In the genomic region with DNA sequence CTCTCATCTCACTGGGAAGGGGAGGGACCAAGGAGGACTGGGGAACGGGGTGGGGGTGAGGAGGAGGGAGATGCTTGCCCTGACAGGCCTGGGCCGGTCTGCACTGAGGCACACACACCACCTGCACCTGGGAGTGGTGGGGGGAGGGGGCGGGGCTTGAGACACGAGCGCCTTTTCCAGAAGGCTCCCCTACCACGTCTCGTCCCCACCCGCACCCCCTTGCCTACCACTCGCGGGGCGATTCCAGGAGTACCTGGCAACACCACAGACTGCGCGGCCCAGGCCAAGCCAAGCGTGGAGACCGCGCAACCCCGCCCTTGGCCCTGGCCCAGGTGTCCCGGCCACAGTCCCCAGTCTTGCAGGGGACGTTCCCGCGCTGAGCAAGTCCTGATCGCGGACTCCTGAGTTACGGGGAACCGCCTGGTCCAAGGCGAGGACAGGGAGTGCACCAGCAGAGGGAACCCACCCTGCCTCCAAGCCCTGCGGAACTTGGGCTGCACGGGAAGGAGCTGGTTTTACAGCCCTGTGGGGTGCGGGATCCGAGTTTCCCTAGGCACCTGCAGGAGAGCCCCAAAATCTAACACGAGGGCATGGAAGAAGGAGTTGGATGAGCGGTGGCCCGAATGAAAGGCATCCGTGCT, we compare ENCODE assay signal across 17 cellular contexts.
A peak's percentile ranks its signal among the peaks of the same experiment; 100 is the strongest.
DNase-seq lines count a peak whose midpoint lies in the region; ATAC-seq and TF ChIP-seq lines count a peak whose summit lies in the region.
"Had no signal": no experiment of that assay in that cellular context is flagged by ENCODE, and none has a peak within 500 bp of the region (broad histone marks: within the 10 kb centered on the region; RNA-seq: fewer than 3 reads in every experiment).

No MANE protein-coding gene starts in this region.

- peaks cover 43% of the 10 kb centered on the region for H3K27me3 Mint-ChIP-seq in stimulated activated memory B cell treated with anti-CD40 and anti-IgM and Interleukin-4, amounts not matched to agents 10 μg/mL and 1 μg/mL and 100 μg/mL, for 72 hours

- H3K4me3 Mint-ChIP-seq in stimulated activated memory B cell treated with anti-CD40 and anti-IgM and Interleukin-4, amounts not matched to agents 10 μg/mL and 1 μg/mL and 100 μg/mL, for 72 hours, result no peak overlapping the region
- H3K4me3 Mint-ChIP-seq: naive thymus-derived CD4-positive, alpha-beta T cell had no signal

- peaks cover 2% of the 10 kb centered on the region; the same call in 1 of the 2 replicates for H3K9me3 ChIP-seq in HUES48 (ENCODE audit: control insufficient read depth, insufficient read depth, low read length)
- H3K9me3 ChIP-seq in body of pancreas, result no peaks in the 10 kb centered on the region
- no peaks in the 10 kb centered on the region for H3K9me3 ChIP-seq in iPS-15b (ENCODE audit: control insufficient read depth, insufficient read depth, low read length)
- no peaks in the 10 kb centered on the region for H3K9me3 ChIP-seq in stomach
- H3K9me3 ChIP-seq: transverse colon had no signal

- TF ChIP-seq POLR2A in body of pancreas (IDR thresholded peaks at IDR 0.05), result no peak
- TF ChIP-seq POLR2A in stomach (IDR thresholded peaks at IDR 0.05), result no peak

- H3K4me1 Mint-ChIP-seq in stimulated activated memory B cell treated with anti-CD40 and anti-IgM and Interleukin-4, amounts not matched to agents 10 μg/mL and 1 μg/mL and 100 μg/mL, for 72 hours, result peaks cover 6% of the 10 kb centered on the region

- peak; percentile 24 for ATAC-seq in body of pancreas
- ATAC-seq in stimulated activated memory B cell treated with anti-CD40 and anti-IgM and Interleukin-4, amounts not matched to agents 10 μg/mL and 1 μg/mL and 100 μg/mL, for 72 hours, result peak; percentile 8
- ATAC-seq in GM18517 (IDR thresholded peaks at IDR 0.05; ENCODE audit: unreplicated experiment), result no peak
- ATAC-seq in GM21447 (IDR thresholded peaks at IDR 0.05; ENCODE audit: unreplicated experiment), result no peak
- ATAC-seq: left colon; naive thymus-derived CD4-positive, alpha-beta T cell had no signal

- 4 to 5% methylated on average over 7 to 34 of the region's 34 CpGs for WGBS in body of pancreas, 2 donors
- WGBS in stomach, 5 donors, result 3 to 8% (median 5%) methylated on average over 8 to 34 of the region's 34 CpGs

- no peak overlapping the region for H3K27ac Mint-ChIP-seq in stimulated activated memory B cell treated with anti-CD40 and anti-IgM and Interleukin-4, amounts not matched to agents 10 μg/mL and 1 μg/mL and 100 μg/mL, for 72 hours
- H3K27ac Mint-ChIP-seq: activated T-helper 2 cell treated with anti-CD3 and anti-CD28 coated beads, Interferon-gamma antibody, Interleukin-2, Interleukin-4, amounts not matched to agents 10 μg/mL and 5 μg/mL and 100 μg/mL, durations not matched to agents 14 hours and 24 hours and 36 hours had no signal

- no peak for TF ChIP-seq CTCF in body of pancreas (IDR thresholded peaks at IDR 0.05)
- TF ChIP-seq CTCF in stomach (IDR thresholded peaks at IDR 0.05), result no peak

- H3K27ac ChIP-seq in HUES48 (ENCODE audit: low read depth, low read length) (no peak overlapping the region), body of pancreas (no peak overlapping the region), stomach (no peak overlapping the region)
- H3K27ac ChIP-seq: transverse colon had no signal

- peaks cover 23% of the 10 kb centered on the region for H3K27me3 ChIP-seq in HUES48 (ENCODE audit: control insufficient read depth, insufficient read depth, low read length)
- no peaks in the 10 kb centered on the region for H3K27me3 ChIP-seq in body of pancreas
- H3K27me3 ChIP-seq in iPS-15b (ENCODE audit: control insufficient read depth, insufficient read depth, low read length), result peaks cover 31% of the 10 kb centered on the region
- H3K27me3 ChIP-seq in stomach, result peaks cover 0 to 83% (median 26%) of the 10 kb centered on the region in 3 donors

- peak in 2 of 4 donors; percentile 9 to 17 for DNase-seq in body of pancreas
- no peak for DNase-seq in stomach
- DNase-seq in NCI-H226, result no peak
- DNase-seq: activated CD4-positive, alpha-beta T cell treated with anti-CD3 and anti-CD28 coated beads, Interleukin-2, amount 50 U/mL, for 4 hours; effector CD8-positive, alpha-beta T cell; glutamatergic neuron; left colon; naive thymus-derived CD4-positive, alpha-beta T cell; NCI-H2029; stimulated activated CD4-positive, alpha-beta T cell treated with anti-CD3 and anti-CD28 coated beads, Interleukin-2, amount 100 ng/mL, for 48 hours; transverse colon had no signal

- no peak overlapping the region for H3K9ac ChIP-seq in HUES48 (ENCODE audit: low read depth, low read length)
- H3K9ac ChIP-seq in iPS-15b (ENCODE audit: low read depth, low read length), result no peak overlapping the region

- no peaks in the 10 kb centered on the region for H3K36me3 Mint-ChIP-seq in stimulated activated memory B cell treated with anti-CD40 and anti-IgM and Interleukin-4, amounts not matched to agents 10 μg/mL and 1 μg/mL and 100 μg/mL, for 72 hours

- no peaks in the 10 kb centered on the region for H3K9me3 Mint-ChIP-seq in stimulated activated memory B cell treated with anti-CD40 and anti-IgM and Interleukin-4, amounts not matched to agents 10 μg/mL and 1 μg/mL and 100 μg/mL, for 72 hours
- H3K9me3 Mint-ChIP-seq: activated T-helper 2 cell treated with anti-CD3 and anti-CD28 coated beads, Interferon-gamma antibody, Interleukin-2, Interleukin-4, amounts not matched to agents 10 μg/mL and 5 μg/mL and 100 μg/mL, durations not matched to agents 14 hours and 24 hours and 36 hours had no signal

- H3K4me1 ChIP-seq in HUES48 (ENCODE audit: control insufficient read depth, insufficient read depth, low read length), result no peaks in the 10 kb centered on the region
- peaks cover 8% of the 10 kb centered on the region for H3K4me1 ChIP-seq in body of pancreas
- H3K4me1 ChIP-seq in iPS-15b (ENCODE audit: control insufficient read depth, insufficient read depth, low read length), result no peaks in the 10 kb centered on the region
- H3K4me1 ChIP-seq in stomach, result peaks cover 0 to 11% (median 4%) of the 10 kb centered on the region in 4 donors
- H3K4me1 ChIP-seq: transverse colon had no signal

- intact Hi-C loops in body of pancreas (cut with DNase I) (no loop called here), stomach (cut with DNase I; ENCODE audit: low total_unique reads) (no loop called here)

- H3K4me3 ChIP-seq in HUES48 (ENCODE audit: low read depth, low read length), result peak overlapping the region; percentile 36
- no peak overlapping the region for H3K4me3 ChIP-seq in body of pancreas
- H3K4me3 ChIP-seq in iPS-15b (ENCODE audit: low read depth, low read length), result peak overlapping the region; percentile 62
- no peak overlapping the region for H3K4me3 ChIP-seq in stomach
- H3K4me3 ChIP-seq: transverse colon had no signal

- H3K36me3 ChIP-seq in HUES48 (ENCODE audit: control insufficient read depth, insufficient read depth, low read length) (no peaks in the 10 kb centered on the region), body of pancreas (replicated peaks in 1 of 2; ENCODE audit: insufficient read depth in 1 of 2, low read depth in 2 of 2) (no peaks in the 10 kb centered on the region), iPS-15b (ENCODE audit: control insufficient read depth, insufficient read depth, low read length) (no peaks in the 10 kb centered on the region), stomach (no peaks in the 10 kb centered on the region)
- H3K36me3 ChIP-seq: transverse colon had no signal

- TF ChIP-seq EP300 in stomach (IDR thresholded peaks at IDR 0.05), result no peak

Comparison
In these comparisons a context has a peak if more than half of its experiments do, and no peak if none do; other contexts are left out.
1. H3K4me3 ChIP-seq: peak in HUES48 (single experiment) and iPS-15b (single experiment); none in body of pancreas (0 of 2) and stomach (0 of 4).
2. ATAC-seq: peak in body of pancreas (single experiment) and stimulated activated memory B cell treated with anti-CD40 and anti-IgM and Interleukin-4, amounts not matched to agents 10 μg/mL and 1 μg/mL and 100 μg/mL, for 72 hours (single experiment); none in GM18517 (single experiment) and GM21447 (single experiment).